In the genomic region with DNA sequence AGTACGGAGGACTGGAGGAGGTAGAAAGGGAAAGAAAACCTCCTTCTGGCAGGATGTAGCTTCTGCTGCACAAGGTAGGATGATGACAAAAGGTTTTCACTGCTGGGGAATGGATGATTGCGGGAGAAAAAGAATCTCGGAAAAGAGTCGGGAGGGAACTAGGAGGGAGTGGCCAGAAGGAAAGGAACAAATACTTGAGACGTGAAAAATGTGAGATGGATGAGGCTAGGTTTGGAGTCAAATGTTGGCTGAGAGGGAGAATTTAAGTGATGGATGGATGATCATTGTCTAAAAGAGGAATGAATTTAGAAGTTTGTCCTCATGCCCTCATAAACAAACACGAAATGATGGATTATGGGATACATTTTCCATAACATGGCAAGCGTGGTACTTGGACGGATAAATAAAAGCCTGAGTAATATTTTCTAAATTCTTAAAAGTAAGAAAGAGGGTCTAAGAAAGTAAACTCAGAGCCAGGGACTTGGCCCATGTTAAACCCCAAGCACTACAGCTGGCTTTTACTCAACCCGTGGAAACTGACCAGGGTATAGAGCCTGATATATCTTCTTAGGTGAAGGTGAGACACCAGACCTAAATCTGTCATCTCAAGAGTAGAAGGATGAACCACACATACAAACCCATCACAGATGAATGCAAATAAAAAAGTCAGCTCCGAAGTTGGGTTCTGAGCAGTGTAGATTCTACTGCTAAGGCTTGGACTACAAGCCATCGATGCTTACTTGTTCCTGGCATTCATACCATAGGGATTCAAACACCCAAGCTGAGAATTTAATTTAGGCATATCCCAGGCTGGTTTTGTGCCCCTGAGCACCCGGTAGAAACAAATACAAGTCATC, we compare ENCODE assay signal across 8 cellular contexts.
A peak's percentile ranks its signal among the peaks of the same experiment; 100 is the strongest.
DNase-seq lines count a peak whose midpoint lies in the region; ATAC-seq, FAIRE-seq and TF ChIP-seq lines count a peak whose summit lies in the region.

No MANE protein-coding gene starts in this region.

- H3K4me1 Mint-ChIP-seq in nephron progenitor cell, result peaks cover 40% of the 10 kb centered on the region

- H3K9ac ChIP-seq in endocrine pancreas (ENCODE audit: control insufficient read depth, insufficient read depth, low read length), result peak overlapping the region; percentile 22

- no peaks in the 10 kb centered on the region for H3K36me3 ChIP-seq in SJCRH30
- H3K36me3 ChIP-seq in endocrine pancreas (ENCODE audit: control insufficient read depth, insufficient read depth, low read length), result no peaks in the 10 kb centered on the region

- DNase-seq in AG09309 (ENCODE audit: low read depth), result no peak
- no peak for DNase-seq in GM19239 (ENCODE audit: insufficient read length, low spot score)
- DNase-seq in SJCRH30, result peak in 1 of 2 experiments; percentile 37
- no peak for DNase-seq in nephron progenitor cell

- peak; percentile 68 for FAIRE-seq in GM19239 (lab: Jason Lieb, UNC)

- H3K4me3 ChIP-seq in AG09309 (ENCODE audit: control insufficient read depth, low read depth, low read length), result peak overlapping the region; percentile 55
- peak overlapping the region; percentile 63 for H3K4me3 ChIP-seq in SJCRH30
- H3K4me3 ChIP-seq in endocrine pancreas (ENCODE audit: control insufficient read depth, insufficient read depth, low read length), result peak overlapping the region; percentile 95

- no peak for TF ChIP-seq CTCF in AG09309 (IDR thresholded peaks at IDR 0.05; ENCODE audit: control insufficient read depth, insufficient read depth, low read depth, low read length, missing control alignments)
- no peak for TF ChIP-seq CTCF in nephron progenitor cell (IDR thresholded peaks at IDR 0.05)

- peak overlapping the region; percentile 98 for H3K27ac Mint-ChIP-seq in nephron progenitor cell

- peaks cover 4% of the 10 kb centered on the region for H3K27me3 Mint-ChIP-seq in nephron progenitor cell (ENCODE audit: low read depth, poor library complexity)

- H3K9me3 Mint-ChIP-seq in nephron progenitor cell, result no peaks in the 10 kb centered on the region

- H3K9me3 ChIP-seq in SJCRH30 (replicated peaks), result no peaks in the 10 kb centered on the region
- no peaks in the 10 kb centered on the region for H3K9me3 ChIP-seq in endocrine pancreas (ENCODE audit: control insufficient read depth, low read length)

- H3K27me3 ChIP-seq in SJCRH30 (no peaks in the 10 kb centered on the region), endocrine pancreas (ENCODE audit: control insufficient read depth, insufficient read depth, low read length) (no peaks in the 10 kb centered on the region)

- peak overlapping the region; percentile 98 for H3K4me3 Mint-ChIP-seq in nephron progenitor cell

- ATAC-seq in GM18868 (IDR thresholded peaks at IDR 0.05; ENCODE audit: unreplicated experiment) (no peak), GM21717 (IDR thresholded peaks at IDR 0.05; ENCODE audit: unreplicated experiment) (no peak), GM18858 (IDR thresholded peaks at IDR 0.05; ENCODE audit: unreplicated experiment) (no peak)

- H3K27ac ChIP-seq in SJCRH30, result peak overlapping the region; percentile 18; the same call in 1 of the 2 replicates

- peaks cover 2% of the 10 kb centered on the region; the same call in 1 of the 2 replicates for H3K4me1 ChIP-seq in SJCRH30
- peaks cover 8% of the 10 kb centered on the region for H3K4me1 ChIP-seq in endocrine pancreas (ENCODE audit: control insufficient read depth, insufficient read depth, low read length)

- peaks cover 12% of the 10 kb centered on the region for H3K36me3 Mint-ChIP-seq in nephron progenitor cell (ENCODE audit: low read depth)
